Comparison of ENCODE assay signal across 8 cellular contexts in the genomic region with DNA sequence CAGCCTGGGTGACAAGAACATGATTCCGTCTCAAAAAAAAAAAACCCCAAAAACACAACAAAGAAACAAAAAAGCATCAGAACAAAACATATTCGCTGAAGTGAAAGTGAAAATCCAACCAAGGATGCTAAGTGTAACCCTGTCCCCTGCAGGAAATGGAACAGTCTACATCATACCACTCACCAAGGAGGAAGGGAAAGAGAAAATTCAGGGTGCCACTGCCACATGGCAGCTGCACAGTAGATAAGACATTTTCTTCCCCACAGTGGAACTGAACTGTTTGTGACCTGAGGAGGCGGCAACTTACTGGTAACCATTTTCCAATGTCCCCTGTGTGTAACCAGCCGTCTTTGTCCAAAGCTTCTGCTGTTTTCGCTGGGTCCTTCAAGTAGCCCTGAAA. TPM values are rescaled to one million over a fixed set of nuclear protein-coding genes. Genes with fewer than 3 reads are reported as not detected.
A peak's percentile ranks its signal among the peaks of the same experiment; 100 is the strongest.
DNase-seq lines count a peak whose midpoint lies in the region; ATAC-seq and TF ChIP-seq lines count a peak whose summit lies in the region.

No MANE protein-coding gene starts in this region.

- peak overlapping the region; percentile 35 for H3K4me2 ChIP-seq in DND-41 (ENCODE audit: insufficient read depth, low read length)
- no peak overlapping the region for H3K4me2 ChIP-seq in OCI-LY1 (ENCODE audit: low read length)

- H3K4me1 ChIP-seq in DND-41 (ENCODE audit: insufficient read depth, low read length) (peaks cover 10% of the 10 kb centered on the region), OCI-LY1 (ENCODE audit: insufficient read depth, low read length, severe bottlenecking) (no peaks in the 10 kb centered on the region), tibial nerve (peaks cover 0 to 30% (median under 1%) of the 10 kb centered on the region in 4 donors), tibial artery (peaks cover 0 to 11% (median 0%) of the 10 kb centered on the region in 4 donors)

- WGBS in tibial nerve, 2 donors: 78 to 85% methylated on average over 5 of the region's 5 CpGs

- no peaks in the 10 kb centered on the region for H3K27me3 Mint-ChIP-seq in effector memory CD8-positive, alpha-beta T cell

- no peaks in the 10 kb centered on the region for H3K79me2 ChIP-seq in DND-41 (ENCODE audit: insufficient read depth, low read length)
- no peaks in the 10 kb centered on the region for H3K79me2 ChIP-seq in OCI-LY1 (ENCODE audit: insufficient read depth, low read length)

- H3K4me3 ChIP-seq in DND-41 (ENCODE audit: low read depth in 1 of 2, low read length in 2 of 2) (no peak overlapping the region), OCI-LY1 (ENCODE audit: low read depth, low read length, poor library complexity, severe bottlenecking) (no peak overlapping the region), tibial nerve (no peak overlapping the region), tibial artery (no peak overlapping the region)

- H3K9me3 ChIP-seq in DND-41 (ENCODE audit: insufficient read depth, low read length, severe bottlenecking) (no peaks in the 10 kb centered on the region), OCI-LY1 (ENCODE audit: low read length) (no peaks in the 10 kb centered on the region), tibial nerve (no peaks in the 10 kb centered on the region), tibial artery (no peaks in the 10 kb centered on the region)

- H4K20me1 ChIP-seq in DND-41 (ENCODE audit: insufficient read depth, low read length) (no peaks in the 10 kb centered on the region), OCI-LY1 (ENCODE audit: insufficient read depth, low read length) (no peaks in the 10 kb centered on the region)

- no peaks in the 10 kb centered on the region for H3K9me2 ChIP-seq in OCI-LY1 (ENCODE audit: low read depth, low read length)

- TF ChIP-seq CTCF in DND-41 (IDR thresholded peaks at IDR 0.05; ENCODE audit: borderline replicate concordance, extremely low read depth, low read length, poor library complexity, severe bottlenecking) (peak; percentile 42), OCI-LY1 (IDR thresholded peaks at IDR 0.05; ENCODE audit: low read length) (no peak), tibial nerve (IDR thresholded peaks at IDR 0.05) (no peak), tibial artery (IDR thresholded peaks at IDR 0.05) (no peak)

- DNase-seq in DND-41 (peak; percentile 62), tibial nerve (ENCODE audit: low spot score in 2 of 2) (no peak), NCI-H345 (lab: John Stamatoyannopoulos, UW) (no peak), tibial artery (no peak), NK-92 (lab: John Stamatoyannopoulos, UW; ENCODE audit: unreplicated experiment) (no peak)
- DNase-seq in effector memory CD8-positive, alpha-beta T cell: peak; percentile 9 to 21 (median 11)

- no peaks in the 10 kb centered on the region for H3K9me3 Mint-ChIP-seq in effector memory CD8-positive, alpha-beta T cell

- peaks cover 4 to 10% of the 10 kb centered on the region in 2 donors for H3K4me1 Mint-ChIP-seq in effector memory CD8-positive, alpha-beta T cell (ENCODE audit: low read depth in 2 of 2)

- H3K36me3 Mint-ChIP-seq in effector memory CD8-positive, alpha-beta T cell (ENCODE audit: insufficient read depth): peaks cover 25% of the 10 kb centered on the region

- TF ChIP-seq EP300 in tibial nerve (IDR thresholded peaks at IDR 0.05): no peak

- H2AFZ ChIP-seq in DND-41 (ENCODE audit: low read depth, low read length) (peak overlapping the region; percentile 70), OCI-LY1 (ENCODE audit: low read length) (peak overlapping the region; percentile 93; the same call in 1 of the 2 replicates)

- intact Hi-C loops in tibial artery (cut with DNase I; ENCODE audit: low total_unique reads): no loop called here

- H3K36me3 ChIP-seq in DND-41 (ENCODE audit: insufficient read depth, low read length) (no peaks in the 10 kb centered on the region), OCI-LY1 (ENCODE audit: insufficient read depth, low read length) (no peaks in the 10 kb centered on the region), tibial nerve (peaks cover 0 to 77% (median 13%) of the 10 kb centered on the region in 3 donors), tibial artery (peaks cover 58 to 78% (median 73%) of the 10 kb centered on the region in 3 donors)

- H3K9ac ChIP-seq in DND-41 (ENCODE audit: low read depth, low read length) (no peak overlapping the region; the same call in 1 of the 2 replicates), OCI-LY1 (ENCODE audit: low read length) (no peak overlapping the region)

- no peaks in the 10 kb centered on the region for H3K27me3 ChIP-seq in DND-41 (ENCODE audit: insufficient read depth, low read length, poor library complexity)
- no peaks in the 10 kb centered on the region for H3K27me3 ChIP-seq in OCI-LY1 (ENCODE audit: insufficient read depth, low read length)
- H3K27me3 ChIP-seq in tibial nerve: no peaks in the 10 kb centered on the region
- no peaks in the 10 kb centered on the region for H3K27me3 ChIP-seq in tibial artery

- H3K27ac Mint-ChIP-seq in effector memory CD8-positive, alpha-beta T cell: peak overlapping the region; percentile 89 to 90

- no peak for TF ChIP-seq POLR2A in tibial nerve (IDR thresholded peaks at IDR 0.05)

- peak overlapping the region; percentile 62 for H3K27ac ChIP-seq in DND-41 (ENCODE audit: low read length)
- H3K27ac ChIP-seq in OCI-LY1 (ENCODE audit: low read depth, low read length, poor library complexity, severe bottlenecking): no peak overlapping the region
- peak overlapping the region in 1 of 4 donors; percentile 62 for H3K27ac ChIP-seq in tibial nerve
- no peak overlapping the region for H3K27ac ChIP-seq in tibial artery

- no peaks in the 10 kb centered on the region for H3F3A ChIP-seq in OCI-LY1 (ENCODE audit: insufficient read depth, low read length)

- H3K4me3 Mint-ChIP-seq in effector memory CD8-positive, alpha-beta T cell: peak overlapping the region; percentile 63 to 70

- ATAC-seq in DND-41 (ENCODE audit: insufficient read depth, low read depth) (peak; percentile 99), GM21529 (IDR thresholded peaks at IDR 0.05; ENCODE audit: unreplicated experiment) (peak; percentile 86)
- ATAC-seq in effector memory CD8-positive, alpha-beta T cell (replicated peaks): peak; percentile 97

RNA-seq across cellular contexts. Expression of gene CENPU, which starts 28.2 kb away (rescaled TPM):
- total RNA-seq in tibial nerve: 1 to 10 TPM; 1.0 to 3.0 (median 1.8) TPM

Comparison
In these comparisons a context has a peak if more than half of its experiments do, and no peak if none do; other contexts are left out.
1. DNase-seq: peak in DND-41 (single experiment) and effector memory CD8-positive, alpha-beta T cell (3 of 3); none in tibial nerve (0 of 2), NCI-H345 (single experiment), tibial artery (0 of 2) and NK-92 (single experiment).
2. Peak in every context shown above with its lines, with median percentiles within 50 percentile points of each other: ATAC-seq.